37 cellular contexts compared by ENCODE assay signal in the genomic region with DNA sequence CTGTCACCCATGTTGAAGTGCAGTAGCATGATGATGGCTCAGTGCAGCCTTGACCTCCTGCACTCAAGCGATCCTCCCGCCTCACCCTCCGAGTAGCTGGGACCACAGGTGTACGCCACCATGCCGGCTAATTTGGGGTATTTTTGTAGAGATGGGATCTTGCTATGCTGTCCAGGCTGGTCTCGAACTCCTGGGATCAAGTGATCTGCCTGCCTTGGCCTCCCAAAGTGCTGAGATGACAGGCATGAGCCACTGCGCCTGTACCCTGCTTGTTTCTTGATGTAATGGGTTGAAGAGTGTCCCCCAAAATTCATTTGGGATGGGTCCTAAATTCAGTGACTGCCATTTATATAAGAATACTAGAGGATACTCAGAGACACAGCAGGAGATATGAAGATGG. TPM values are rescaled to one million over a fixed set of nuclear protein-coding genes. Genes with fewer than 3 reads are reported as not detected.
"Had no signal": no experiment of that assay in that cellular context is flagged by ENCODE, and none has a peak within 500 bp of the region (broad histone marks: within the 10 kb centered on the region; RNA-seq: fewer than 3 reads in every experiment).

No MANE protein-coding gene starts in this region.

- H3K27ac Mint-ChIP-seq: activated B cell treated with CpG ODN at 0.5 μM for 24 hours; activated CD4-positive, alpha-beta memory T cell treated with anti-CD3 and anti-CD28 coated beads for 36 hours; activated CD4-positive, alpha-beta T cell treated with anti-CD3 and anti-CD28 coated beads, Interleukin-2, amount 10 ng/mL, durations not matched to agents 24 days and 14 days; activated CD8-positive, alpha-beta T cell treated with anti-CD3 and anti-CD28 coated beads for 36 hours; activated naive CD4-positive, alpha-beta T cell treated with anti-CD3 and anti-CD28 coated beads for 36 hours; activated naive CD4-positive, alpha-beta T cell treated with anti-CD3 and anti-CD28 coated beads, Interleukin-2, amount 50 U/mL, for 72 hours; activated naive CD8-positive, alpha-beta T cell treated with anti-CD3 and anti-CD28 coated beads for 36 hours; activated T-cell treated with anti-CD3 and anti-CD28 coated beads, Interleukin-2, amount 50 U/mL, for 72 hours; activated T-helper 1 cell treated with anti-CD3 and anti-CD28 coated beads, Interleukin-12 subunit alpha, Interleukin-12 subunit beta, Interleukin-2, Interleukin-4 antibody, amounts not matched to agents 30 ng/mL and 10 ng/mL and 1 ng/mL, durations not matched to agents 14 hours and 24 hours and 36 hours; activated T-helper 17 cell treated with anti-CD3 and anti-CD28 coated beads, Interleukin-2, amount 50 U/mL, for 72 hours; T-helper 1 cell treated with Interleukin-12 subunit alpha and Interleukin-12 subunit beta and Interleukin-4 antibody, amounts not matched to agents 30 μg/mL and 1 μg/mL, for 36 hours; T-helper 2 cell treated with Interferon-gamma antibody and Interleukin-4, amounts not matched to agents 5 μg/mL and 100 μg/mL, for 36 hours had no signal

- H3K4me3 ChIP-seq: adrenal gland, body of pancreas, breast epithelium had no signal

- H3K27me3 ChIP-seq: adrenal gland, body of pancreas, brain microvascular endothelial cell, breast epithelium had no signal

- ATAC-seq: activated CD8-positive, alpha-beta T cell treated with anti-CD3 and anti-CD28 coated beads for 36 hours; activated naive CD4-positive, alpha-beta T cell treated with anti-CD3 and anti-CD28 coated beads, Interleukin-2, amount 50 U/mL, for 72 hours; activated T-cell treated with anti-CD3 and anti-CD28 coated beads, Interleukin-2, amount 50 U/mL, for 4 hours; activated T-cell treated with anti-CD3 and anti-CD28 coated beads, Interleukin-2, amount 50 U/mL, for 72 hours; activated T-helper 17 cell treated with anti-CD3 and anti-CD28 coated beads, Interleukin-2, amount 50 U/mL, for 72 hours; body of pancreas had no signal

- H3K4me1 ChIP-seq: adrenal gland, body of pancreas, breast epithelium had no signal

- FAIRE-seq: astrocyte had no signal

- H3K36me3 Mint-ChIP-seq: activated CD4-positive, alpha-beta memory T cell treated with anti-CD3 and anti-CD28 coated beads for 36 hours; activated naive CD4-positive, alpha-beta T cell treated with anti-CD3 and anti-CD28 coated beads, Interleukin-2, amount 50 U/mL, for 72 hours; activated naive CD8-positive, alpha-beta T cell treated with anti-CD3 and anti-CD28 coated beads for 36 hours had no signal

- H3K9me3 ChIP-seq: adrenal gland, body of pancreas, breast epithelium had no signal

- H3K27ac ChIP-seq: adrenal gland, body of pancreas, brain microvascular endothelial cell, breast epithelium, WERI-Rb-1 had no signal

- H3K9me3 Mint-ChIP-seq: activated CD4-positive, alpha-beta memory T cell treated with anti-CD3 and anti-CD28 coated beads for 36 hours; activated CD4-positive, alpha-beta T cell treated with anti-CD3 and anti-CD28 coated beads, Interleukin-2, amount 10 ng/mL, durations not matched to agents 24 days and 14 days; activated CD8-positive, alpha-beta T cell treated with anti-CD3 and anti-CD28 coated beads for 36 hours; activated naive CD4-positive, alpha-beta T cell treated with anti-CD3 and anti-CD28 coated beads for 36 hours; activated naive CD4-positive, alpha-beta T cell treated with anti-CD3 and anti-CD28 coated beads, Interleukin-2, amount 50 U/mL, for 72 hours; activated naive CD8-positive, alpha-beta T cell treated with anti-CD3 and anti-CD28 coated beads for 36 hours; activated T-cell treated with anti-CD3 and anti-CD28 coated beads, Interleukin-2, amount 50 U/mL, for 4 hours; activated T-cell treated with anti-CD3 and anti-CD28 coated beads, Interleukin-2, amount 50 U/mL, for 72 hours; activated T-helper 1 cell treated with anti-CD3 and anti-CD28 coated beads, Interleukin-12 subunit alpha, Interleukin-12 subunit beta, Interleukin-2, Interleukin-4 antibody, amounts not matched to agents 30 ng/mL and 10 ng/mL and 1 ng/mL, durations not matched to agents 14 hours and 24 hours and 36 hours; T-helper 1 cell treated with Interleukin-12 subunit alpha and Interleukin-12 subunit beta and Interleukin-4 antibody, amounts not matched to agents 30 μg/mL and 1 μg/mL, for 36 hours had no signal

- DNase-seq: activated B cell treated with CpG ODN at 0.5 μM for 24 hours; activated CD4-positive, alpha-beta memory T cell treated with anti-CD3 and anti-CD28 coated beads for 36 hours; activated CD4-positive, alpha-beta T cell treated with anti-CD3 and anti-CD28 coated beads for 4 hours; activated CD4-positive, alpha-beta T cell treated with anti-CD3 and anti-CD28 coated beads, Interleukin-2, amount 10 ng/mL, durations not matched to agents 24 days and 14 days; activated CD4-positive, alpha-beta T cell treated with anti-CD3 and anti-CD28 coated beads, Interleukin-2, amount 50 U/mL, for 1 hour; activated CD4-positive, alpha-beta T cell treated with anti-CD3 and anti-CD28 coated beads, Interleukin-2, amount 50 U/mL, for 4 hours; activated CD4-positive, CD25-positive, alpha-beta regulatory T cell treated with anti-CD3 and anti-CD28 coated beads, Interleukin-2, amount 50 U/mL, for 72 hours; activated CD8-positive, alpha-beta memory T cell treated with anti-CD3 and anti-CD28 coated beads, Interleukin-2, amount 50 U/mL, for 4 hours; activated CD8-positive, alpha-beta T cell treated with anti-CD3 and anti-CD28 coated beads for 36 hours; activated effector memory CD4-positive, alpha-beta T cell treated with anti-CD3 and anti-CD28 coated beads, Interleukin-2, amount 50 U/mL, for 16 hours; activated gamma-delta T cell treated with Interleukin-2 at 50 U/mL for 16 hours; activated naive CD4-positive, alpha-beta T cell; activated naive CD4-positive, alpha-beta T cell treated with anti-CD3 and anti-CD28 coated beads for 36 hours; activated naive CD4-positive, alpha-beta T cell treated with anti-CD3 and anti-CD28 coated beads, Interleukin-2, amount 50 U/mL, for 16 hours; activated naive CD8-positive, alpha-beta T cell treated with anti-CD3 and anti-CD28 coated beads for 36 hours; activated T-cell treated with anti-CD3 and anti-CD28 coated beads for 4 hours; activated T-cell treated with anti-CD3 and anti-CD28 coated beads, Interleukin-2, amount 50 U/mL, for 1 hour; activated T-cell treated with anti-CD3 and anti-CD28 coated beads, Interleukin-2, amount 50 U/mL, for 4 hours; activated T-cell treated with anti-CD3 and anti-CD28 coated beads, Interleukin-2, amount 50 U/mL, for 72 hours; adrenal gland; amniotic stem cell; aorta; body of pancreas; brain microvascular endothelial cell; central memory CD4-positive, alpha-beta T cell; T-helper 1 cell; T-helper 2 cell; T-helper 9 cell; WERI-Rb-1 had no signal

- H3K4me3 Mint-ChIP-seq: activated B cell treated with CpG ODN at 0.5 μM for 24 hours; activated CD4-positive, alpha-beta memory T cell treated with anti-CD3 and anti-CD28 coated beads for 36 hours; activated CD4-positive, alpha-beta T cell treated with anti-CD3 and anti-CD28 coated beads, Interleukin-2, amount 10 ng/mL, durations not matched to agents 24 days and 14 days; activated CD8-positive, alpha-beta T cell treated with anti-CD3 and anti-CD28 coated beads for 36 hours; activated naive CD4-positive, alpha-beta T cell treated with anti-CD3 and anti-CD28 coated beads for 36 hours; activated naive CD8-positive, alpha-beta T cell treated with anti-CD3 and anti-CD28 coated beads for 36 hours; activated T-cell treated with anti-CD3 and anti-CD28 coated beads, Interleukin-2, amount 50 U/mL, for 4 hours; activated T-cell treated with anti-CD3 and anti-CD28 coated beads, Interleukin-2, amount 50 U/mL, for 72 hours; activated T-helper 1 cell treated with anti-CD3 and anti-CD28 coated beads, Interleukin-12 subunit alpha, Interleukin-12 subunit beta, Interleukin-2, Interleukin-4 antibody, amounts not matched to agents 30 ng/mL and 10 ng/mL and 1 ng/mL, durations not matched to agents 14 hours and 24 hours and 36 hours; activated T-helper 17 cell treated with anti-CD3 and anti-CD28 coated beads, Interleukin-2, amount 50 U/mL, for 72 hours; T-helper 1 cell treated with Interleukin-12 subunit alpha and Interleukin-12 subunit beta and Interleukin-4 antibody, amounts not matched to agents 30 μg/mL and 1 μg/mL, for 36 hours; T-helper 2 cell treated with Interferon-gamma antibody and Interleukin-4, amounts not matched to agents 5 μg/mL and 100 μg/mL, for 36 hours had no signal

- H3K36me3 ChIP-seq: adrenal gland, brain microvascular endothelial cell, breast epithelium had no signal

- H3K4me1 Mint-ChIP-seq: activated B cell treated with CpG ODN at 0.5 μM for 24 hours; activated naive CD8-positive, alpha-beta T cell treated with anti-CD3 and anti-CD28 coated beads for 36 hours; activated T-helper 17 cell treated with anti-CD3 and anti-CD28 coated beads, Interleukin-2, amount 50 U/mL, for 72 hours had no signal

- H3K27me3 Mint-ChIP-seq: activated CD4-positive, alpha-beta T cell treated with anti-CD3 and anti-CD28 coated beads, Interleukin-2, amount 10 ng/mL, durations not matched to agents 24 days and 14 days; activated naive CD8-positive, alpha-beta T cell treated with anti-CD3 and anti-CD28 coated beads for 36 hours had no signal

RNA-seq across cellular contexts. Expression of a gene that starts 57.2 kb away (rescaled TPM):
- total RNA-seq: activated B cell treated with CpG ODN at 0.5 μM for 24 hours; activated CD4-positive, alpha-beta memory T cell treated with anti-CD3 and anti-CD28 coated beads for 36 hours; activated CD4-positive, alpha-beta T cell treated with anti-CD3 and anti-CD28 coated beads, Interleukin-2, amount 10 ng/mL, durations not matched to agents 24 days and 14 days; activated CD8-positive, alpha-beta memory T cell treated with anti-CD3 and anti-CD28 coated beads for 36 hours; activated CD8-positive, alpha-beta T cell treated with anti-CD3 and anti-CD28 coated beads for 36 hours; activated naive CD4-positive, alpha-beta T cell treated with anti-CD3 and anti-CD28 coated beads for 36 hours; activated naive CD4-positive, alpha-beta T cell treated with anti-CD3 and anti-CD28 coated beads, Interleukin-2, amount 50 U/mL, for 72 hours; activated naive CD8-positive, alpha-beta T cell treated with anti-CD3 and anti-CD28 coated beads for 36 hours; activated T-cell treated with anti-CD3 and anti-CD28 coated beads, Interleukin-2, amount 50 U/mL, for 4 hours; activated T-cell treated with anti-CD3 and anti-CD28 coated beads, Interleukin-2, amount 50 U/mL, for 72 hours; activated T-helper 1 cell treated with anti-CD3 and anti-CD28 coated beads, Interleukin-12 subunit alpha, Interleukin-12 subunit beta, Interleukin-2, Interleukin-4 antibody, amounts not matched to agents 30 ng/mL and 10 ng/mL and 1 ng/mL, durations not matched to agents 14 hours and 24 hours and 36 hours had no signal
